8 cellular contexts compared by ENCODE assay signal in the genomic region with DNA sequence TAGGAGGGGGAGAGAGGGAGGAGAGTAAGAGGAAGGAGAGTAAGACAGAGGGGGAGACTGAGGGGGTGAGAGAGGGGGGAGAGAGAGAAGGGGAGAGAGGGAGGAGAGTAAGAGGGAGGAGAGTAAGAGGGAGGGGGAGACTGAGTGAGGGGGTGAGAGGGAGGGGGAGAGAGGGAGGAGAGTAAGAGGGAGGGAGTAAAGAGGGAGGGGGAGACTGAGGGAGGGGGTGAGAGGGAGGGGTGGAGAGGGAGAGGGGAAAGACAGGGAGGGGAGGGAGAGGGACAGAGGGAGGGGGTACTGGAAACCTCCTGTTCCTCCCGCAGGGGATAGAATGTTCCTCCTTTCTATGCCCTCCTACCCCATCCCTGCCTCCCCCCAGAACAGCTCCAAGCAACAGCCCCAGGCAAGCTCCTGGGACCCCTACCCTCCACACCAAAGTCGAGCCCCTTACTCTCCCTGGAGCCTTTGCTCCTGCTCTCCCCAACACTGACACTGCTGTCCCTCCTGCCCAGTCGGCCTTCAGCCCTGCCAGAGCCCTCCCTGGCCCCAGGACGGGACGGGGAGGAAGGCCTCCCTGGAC. TPM values are rescaled to one million over a fixed set of nuclear protein-coding genes. Genes with fewer than 3 reads are reported as not detected.
A peak's percentile ranks its signal among the peaks of the same experiment; 100 is the strongest.
DNase-seq lines count a peak whose midpoint lies in the region; TF ChIP-seq lines count a peak whose summit lies in the region.
"Not testable (repeated sequence)": the region's sequence is repeated elsewhere in the genome, so short reads cannot be mapped to it uniquely, and the experiment has no call there.

No MANE protein-coding gene starts in this region.

- not testable (repeated sequence) for H4K20me1 ChIP-seq in hepatocyte (ENCODE audit: insufficient read depth, poor library complexity, severe bottlenecking)

- not testable (repeated sequence) for H3K36me3 ChIP-seq in H7 (replicated peaks; ENCODE audit: control insufficient read depth, insufficient read depth, low read length); ascending aorta; hepatocyte (replicated peaks; ENCODE audit: insufficient read depth, low read depth)

- H3K36me3 Mint-ChIP-seq in endothelial cell (ENCODE audit: low read depth, unreplicated experiment); nephron progenitor cell (ENCODE audit: low read depth): not testable (repeated sequence)

- TF ChIP-seq CTCF in AG09309 (IDR thresholded peaks at IDR 0.05; ENCODE audit: control insufficient read depth, insufficient read depth, low read depth, low read length, missing control alignments); ascending aorta (IDR thresholded peaks at IDR 0.05); endothelial cell (IDR thresholded peaks at IDR 0.05; ENCODE audit: unreplicated experiment); hepatocyte (IDR thresholded peaks at IDR 0.05; ENCODE audit: poor library complexity); nephron progenitor cell (IDR thresholded peaks at IDR 0.05): not testable (repeated sequence)

- not testable (repeated sequence) for H3K27me3 Mint-ChIP-seq in endothelial cell (ENCODE audit: unreplicated experiment); nephron progenitor cell (ENCODE audit: low read depth, poor library complexity)

- H3K79me2 ChIP-seq in hepatocyte = not testable (repeated sequence)

- H2AFZ ChIP-seq in hepatocyte = not testable (repeated sequence)

- H3K4me3 Mint-ChIP-seq in endothelial cell (ENCODE audit: unreplicated experiment) = not testable (repeated sequence)
- H3K4me3 Mint-ChIP-seq in nephron progenitor cell = peak overlapping the region; percentile 15

- not testable (repeated sequence) for H3K27ac Mint-ChIP-seq in endothelial cell (ENCODE audit: unreplicated experiment); nephron progenitor cell

- H3K9me3 Mint-ChIP-seq in endothelial cell (ENCODE audit: unreplicated experiment); nephron progenitor cell: not testable (repeated sequence)

- not testable (repeated sequence) for H3K4me2 ChIP-seq in hepatocyte

- intact Hi-C loops in ascending aorta (cut with DNase I) = not testable (repeated sequence)

- not testable (repeated sequence) for H3K9me2 ChIP-seq in hepatocyte (replicated peaks; ENCODE audit: insufficient read depth)

- not testable (repeated sequence) for H3K9me3 ChIP-seq in ascending aorta; hepatocyte (ENCODE audit: low read depth)

- not testable (repeated sequence) for H3K27me3 ChIP-seq in H7 (ENCODE audit: control insufficient read depth, insufficient read depth, low read length); ascending aorta; hepatocyte

- peak overlapping the region; percentile 44 for H3K4me3 ChIP-seq in AG09309 (ENCODE audit: control insufficient read depth, low read depth, low read length)
- H3K4me3 ChIP-seq in H7 (ENCODE audit: insufficient read depth, low read depth, low read length) = peak overlapping the region; percentile 10; the same call in 1 of the 2 replicates
- H3K4me3 ChIP-seq in ascending aorta = peak overlapping the region in 1 of 2 donors; percentile 35
- H3K4me3 ChIP-seq in hepatocyte = not testable (repeated sequence)

- 40% methylated on average over 1 of the region's 5 CpGs for WGBS in hepatocyte (ENCODE audit: low lambda C conversion rate, missing lambda C conversion rate)

- peak overlapping the region; percentile 75 to 85 for H3K27ac ChIP-seq in ascending aorta
- H3K27ac ChIP-seq in hepatocyte = not testable (repeated sequence)

- DNase-seq in AG09309 (ENCODE audit: low read depth) (peak; percentile 28), RPMI7951 (ENCODE audit: low read depth) (peak; percentile 52), ascending aorta (ENCODE audit: low spot score in 2 of 2) (peak in 1 of 2 donors; percentile 70), endothelial cell (ENCODE audit: low spot score) (peak; percentile 18), hepatocyte (ENCODE audit: low spot score) (peak; percentile 77), nephron progenitor cell (peak; percentile 8)
- DNase-seq in H7 = not testable (repeated sequence)
- peak; percentile 1 for DNase-seq in stimulated activated CD4-positive, alpha-beta T cell treated with anti-CD3 and anti-CD28 coated beads, Interleukin-1b, Interleukin-23, amount 100 ng/mL, for 48 hours

- not testable (repeated sequence) for H3K4me1 Mint-ChIP-seq in endothelial cell (ENCODE audit: unreplicated experiment); nephron progenitor cell

- H3K4me1 ChIP-seq in ascending aorta; hepatocyte (ENCODE audit: insufficient read depth): not testable (repeated sequence)

RNA-seq across cellular contexts. Expression of a gene that starts 4.8 kb away (rescaled TPM):
- 3.2 and 5.9 TPM in 2 replicates for total RNA-seq in H7 (2014; rRNA removed; shearing (Covaris generic))
- total RNA-seq in RPMI7951 (2014; rRNA removed; shearing (Covaris generic)) = 0.36 and 1.4 TPM in 2 replicates
- total RNA-seq in ascending aorta (143 TPM), endothelial cell (ENCODE audit: unreplicated experiment) (6.2 TPM), hepatocyte (0.52 and 3.2 TPM in 2 replicates)
- 7.3 and 9.3 TPM in 2 replicates for polyA plus RNA-seq in hepatocyte

RNA-seq across cellular contexts. Expression of a gene that starts 30.8 kb away (rescaled TPM):
- 4.0 and 13.2 TPM in 2 replicates for total RNA-seq in H7 (2014; rRNA removed; shearing (Covaris generic))
- total RNA-seq in RPMI7951 (2014; rRNA removed; shearing (Covaris generic)) = not detected in 2 replicates
- total RNA-seq in ascending aorta = 43.5 TPM
- total RNA-seq in endothelial cell (ENCODE audit: unreplicated experiment) = 9.3 TPM
- 0.48 and 1.8 TPM in 2 replicates for total RNA-seq in hepatocyte
- 9.6 and 13.6 TPM in 2 replicates for polyA plus RNA-seq in hepatocyte

RNA-seq across cellular contexts. Expression of a gene that starts 34.0 kb away (rescaled TPM):
- total RNA-seq in H7 (2014; rRNA removed; shearing (Covaris generic)) = 40.9 and 42.2 TPM in 2 replicates
- total RNA-seq in RPMI7951 (2014; rRNA removed; shearing (Covaris generic)) = 78.0 and 95.6 TPM in 2 replicates
- total RNA-seq in ascending aorta (40.8 TPM), endothelial cell (ENCODE audit: unreplicated experiment) (48.1 TPM), hepatocyte (16.3 and 22.4 TPM in 2 replicates)
- 77.4 and 83.2 TPM in 2 replicates for polyA plus RNA-seq in hepatocyte

RNA-seq across cellular contexts. Expression of a gene that starts 38.3 kb away (rescaled TPM):
- total RNA-seq in H7 (2014; rRNA removed; shearing (Covaris generic)) = not detected in 2 replicates
- not detected in 2 replicates for total RNA-seq in RPMI7951 (2014; rRNA removed; shearing (Covaris generic))
- total RNA-seq in ascending aorta = not detected
- not detected for total RNA-seq in endothelial cell (ENCODE audit: unreplicated experiment)
- not detected in 2 replicates for total RNA-seq in hepatocyte
- 2.4 and 3.7 TPM in 2 replicates for polyA plus RNA-seq in hepatocyte

RNA-seq across cellular contexts. Expression of a gene that starts 47.9 kb away (rescaled TPM):
- 54.0 and 67.2 TPM in 2 replicates for total RNA-seq in H7 (2014; rRNA removed; shearing (Covaris generic))
- 23.6 and 33.5 TPM in 2 replicates for total RNA-seq in RPMI7951 (2014; rRNA removed; shearing (Covaris generic))
- total RNA-seq in ascending aorta (24.4 TPM), endothelial cell (ENCODE audit: unreplicated experiment) (30.3 TPM), hepatocyte (16.0 and 19.0 TPM in 2 replicates)
- polyA plus RNA-seq in hepatocyte = 17.8 and 18.3 TPM in 2 replicates

Comparison
In these comparisons a context has a peak if more than half of its experiments do, and no peak if none do; other contexts are left out.
1. RNA of a gene that starts 4.8 kb away (total RNA-seq): 143 TPM in ascending aorta (single experiment); 6.2 TPM in endothelial cell (single experiment), 0.52 to 3.2 TPM in hepatocyte, 3.2 to 5.9 TPM in H7 and 0.36 to 1.4 TPM in RPMI7951; every median in the first group is over 10 times any median in the second.